ENCODE assay signal across 11 cellular contexts in the genomic region with DNA sequence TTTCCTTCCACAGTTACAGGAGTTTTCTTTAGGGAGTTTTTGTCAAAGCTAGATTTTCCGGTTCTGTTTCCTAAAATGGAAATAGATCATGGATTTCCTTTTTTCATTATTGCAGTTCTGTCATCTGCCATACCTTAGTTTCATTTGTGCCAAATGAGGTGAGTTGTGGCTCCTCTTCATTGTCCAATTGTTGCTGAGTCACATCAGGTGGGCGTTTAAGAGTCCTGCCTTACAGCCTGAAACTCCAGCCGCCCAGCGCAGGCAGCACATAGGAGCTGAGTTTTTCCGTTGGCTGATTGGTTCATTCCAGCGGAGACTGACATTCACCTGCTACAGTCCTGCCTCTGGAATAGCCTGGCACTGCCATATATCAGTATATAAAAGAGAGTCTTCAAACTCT. TPM values are rescaled to one million over a fixed set of nuclear protein-coding genes. Genes with fewer than 3 reads are reported as not detected.
DNase-seq lines count a peak whose midpoint lies in the region; ATAC-seq and TF ChIP-seq lines count a peak whose summit lies in the region.
"Had no signal": no experiment of that assay in that cellular context is flagged by ENCODE, and none has a peak within 500 bp of the region (broad histone marks: within the 10 kb centered on the region; RNA-seq: fewer than 3 reads in every experiment).

No MANE protein-coding gene starts in this region.

- peaks cover 2% of the 10 kb centered on the region for H3K36me3 Mint-ChIP-seq in osteocyte (ENCODE audit: unreplicated experiment)

- intact Hi-C loops in dorsolateral prefrontal cortex (cut with DNase I): no loop called here

- DNase-seq in NCI-H510A treated with DMSO at 0.1 percent for 48 hours (lab: John Stamatoyannopoulos, UW) (peak; percentile 67), dorsolateral prefrontal cortex (peak in 1 of 10 donors; percentile 41), osteocyte (ENCODE audit: extremely low spot score, unreplicated experiment) (no peak), AG08395 (ENCODE audit: low spot score) (no peak), NCI-H69 (lab: John Stamatoyannopoulos, UW) (no peak)
- no peak for DNase-seq in activated effector memory CD4-positive, alpha-beta T cell treated with anti-CD3 and anti-CD28 coated beads, Interleukin-2, amount 50 U/mL, for 16 hours
- DNase-seq: activated CD4-positive, alpha-beta T cell treated with anti-CD3 and anti-CD28 coated beads, Interleukin-2, amount 50 U/mL, for 1 hour; DND-41 had no signal

- H3K9me3 Mint-ChIP-seq in osteocyte (ENCODE audit: unreplicated experiment): no peaks in the 10 kb centered on the region

- no peak overlapping the region for H3K4me3 ChIP-seq in dorsolateral prefrontal cortex

- H3K27ac ChIP-seq in C4-2B: peak overlapping the region; percentile 13; the same call in 1 of the 2 replicates
- peak overlapping the region in 42 of 59 donors; percentile 1 to 79 (median 52) for H3K27ac ChIP-seq in dorsolateral prefrontal cortex

- no peak for ATAC-seq in HG03095 (IDR thresholded peaks at IDR 0.05; ENCODE audit: unreplicated experiment)
- ATAC-seq: left lobe of liver had no signal

- peaks cover 49% of the 10 kb centered on the region for H3K4me1 Mint-ChIP-seq in osteocyte (ENCODE audit: unreplicated experiment)

- H3K4me3 Mint-ChIP-seq in osteocyte (ENCODE audit: unreplicated experiment): no peak overlapping the region

- no peak for TF ChIP-seq CTCF in C4-2B (conservative IDR thresholded peaks at IDR 0.05)
- TF ChIP-seq CTCF in dorsolateral prefrontal cortex (IDR thresholded peaks at IDR 0.05 in 54 of 56, conservative IDR thresholded peaks at IDR 0.05 in 2 of 56; ENCODE audit: low read depth in 1 of 56, partially characterized antibody in 56 of 56): no peak
- no peak for TF ChIP-seq CTCF in osteocyte (IDR thresholded peaks at IDR 0.05)

- peak overlapping the region; percentile 99 for H3K27ac Mint-ChIP-seq in osteocyte (ENCODE audit: unreplicated experiment)

- no peaks in the 10 kb centered on the region for H3K27me3 ChIP-seq in dorsolateral prefrontal cortex

- no peaks in the 10 kb centered on the region for H3K27me3 Mint-ChIP-seq in osteocyte (ENCODE audit: unreplicated experiment)

RNA-seq across cellular contexts. Expression of a gene that starts 14.1 kb away (rescaled TPM):
- total RNA-seq in dorsolateral prefrontal cortex (10 to 100 TPM; 17.8 to 66.6 (median 35.3) TPM), osteocyte (15.6 and 18.0 TPM in 2 replicates)

RNA-seq across cellular contexts. Expression of a gene that starts 15.1 kb away (rescaled TPM):
- 10 to 100 TPM in 17 of 120 experiments, 1 to 10 TPM in 103; 3.4 to 14.7 (median 7.2) TPM for total RNA-seq in dorsolateral prefrontal cortex
- 8.4 and 8.8 TPM in 2 replicates for total RNA-seq in osteocyte

RNA-seq across cellular contexts. Expression of a gene that starts 45.4 kb away (rescaled TPM):
- total RNA-seq in dorsolateral prefrontal cortex: 100 to 1,000 TPM in 43 of 120 experiments, 10 to 100 TPM in 77; 59.1 to 132 (median 93.5) TPM
- 79.2 and 80.3 TPM in 2 replicates for total RNA-seq in osteocyte
